Comparison of ENCODE assay signal across 8 cellular contexts in the genomic region with DNA sequence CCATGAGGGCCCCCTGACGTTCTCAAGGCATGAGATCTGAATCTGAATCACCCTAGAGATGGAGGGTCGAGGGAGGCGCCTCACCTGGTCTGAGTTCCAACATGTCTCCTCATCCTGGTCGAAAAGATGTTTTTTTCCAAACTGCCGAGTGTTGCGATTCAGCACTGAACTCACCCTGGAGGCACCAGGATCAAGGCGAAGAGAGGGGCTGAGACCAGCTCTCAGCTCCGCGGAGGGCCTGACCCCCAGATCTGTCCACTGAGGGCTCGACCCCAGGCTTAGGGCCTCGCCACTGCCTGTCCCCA. TPM values are rescaled to one million over a fixed set of nuclear protein-coding genes. Genes with fewer than 3 reads are reported as not detected.
DNase-seq lines count a peak whose midpoint lies in the region; ATAC-seq, FAIRE-seq and TF ChIP-seq lines count a peak whose summit lies in the region.

No MANE protein-coding gene starts in this region.

- peaks cover 4% of the 10 kb centered on the region for H3K9me1 ChIP-seq in K562 (ENCODE audit: control insufficient read depth, insufficient read depth, low read length)

- H4K20me1 ChIP-seq in K562 (replicated peaks; ENCODE audit: control insufficient read depth, insufficient read depth, low read length) = no peaks in the 10 kb centered on the region

- peak overlapping the region; percentile 35 to 97 (median 90) for H3K27ac Mint-ChIP-seq in CD14-positive monocyte

- H3K36me3 Mint-ChIP-seq in CD14-positive monocyte = peaks cover 19 to 41% of the 10 kb centered on the region in 2 donors

- H2AFZ ChIP-seq in K562 (ENCODE audit: low read depth, low read length) = peak overlapping the region; percentile 63

- no peaks in the 10 kb centered on the region for H3K27me3 ChIP-seq in K562 (ENCODE audit: control insufficient read depth in 2 of 2, insufficient read depth in 2 of 2, low read length in 2 of 2)

- in situ Hi-C loops in K562 (cut with MboI) = no loop called here

- peak overlapping the region; percentile 86 to 92 for H3K4me3 Mint-ChIP-seq in CD14-positive monocyte

- H3K4me3 ChIP-seq in K562 (peak overlapping the region; percentile 43), mesodermal cell (ENCODE audit: extremely low read depth, insufficient read depth, low read length, poor library complexity, severe bottlenecking) (peak overlapping the region; percentile 50)

- peak overlapping the region; percentile 90 for H3K4me2 ChIP-seq in K562 (ENCODE audit: insufficient read depth, low read length)

- no peak for DNase-seq in CD14-positive monocyte (ENCODE audit: low spot score)
- DNase-seq in K562 (ENCODE audit: extremely low read depth in 1 of 4, low spot score in 3 of 4) = peak in 1 of 4 experiments; percentile 41
- DNase-seq in NCI-H1694 treated with DMSO at 0.1 percent for 48 hours (lab: John Stamatoyannopoulos, UW) = no peak
- DNase-seq in NCI-H345 (lab: John Stamatoyannopoulos, UW) = no peak
- DNase-seq in D341Med (ENCODE audit: low spot score) = no peak

- POLR2A ChIA-PET in K562 (lab: Yijun Ruan, JAX) = interaction anchor here (0.6 to 1.8 kb wide), 9 partner anchors 8 to 110 kb away, joined by 3 to 8 read pairs (median 4); partner anchors contain the start of gene MEF2B

- peaks cover 5 to 15% (median 8%) of the 10 kb centered on the region in 3 donors for H3K27me3 Mint-ChIP-seq in CD14-positive monocyte (ENCODE audit: low read depth in 3 of 3)

- H3K4me1 Mint-ChIP-seq in CD14-positive monocyte = peaks cover 23% of the 10 kb centered on the region

- WGBS in K562 (ENCODE audit: insufficient coverage, low coverage, missing lambda C conversion rate) = 4% methylated on average over 9 of the region's 11 CpGs
- WGBS in mesodermal cell (ENCODE audit: insufficient coverage in 2 of 2), 2 experiments = 33 to 35% methylated on average over 11 of the region's 11 CpGs

- peaks cover 9 to 27% of the 10 kb centered on the region in 2 experiments; a peak in 4 of 5 replicates for H3K4me1 ChIP-seq in K562 (replicated peaks in 1 of 2; ENCODE audit: control insufficient read depth in 2 of 2, insufficient read depth in 2 of 2, low read length in 2 of 2)
- no peaks in the 10 kb centered on the region for H3K4me1 ChIP-seq in mesodermal cell (ENCODE audit: control insufficient read depth, insufficient read depth, low read length, poor library complexity, severe bottlenecking)

- H3K36me3 ChIP-seq in K562 (ENCODE audit: control insufficient read depth, insufficient read depth, low read length) (peaks cover 39% of the 10 kb centered on the region; the same call in 2 of the 3 replicates), mesodermal cell (ENCODE audit: control insufficient read depth, insufficient read depth, low read length) (peaks cover 39% of the 10 kb centered on the region)

- TF ChIP-seq POLR2A in K562 (conservative IDR thresholded peaks at IDR 0.05) = no peak

- intact Hi-C loops in CD14-positive monocyte (cut with micrococcal nuclease) (loop anchor here in 1 of 2 donors (1.0 kb wide), 1 partner anchor 10 kb away; the partner anchor contains the start of genes BORCS8 and RFXANK), K562 (cut with micrococcal nuclease) (no loop called here)

- H3K9me3 ChIP-seq in K562 (replicated peaks; ENCODE audit: control insufficient read depth, insufficient read depth, low read depth, low read length) = no peaks in the 10 kb centered on the region
- H3K9me3 ChIP-seq in mesodermal cell (ENCODE audit: control insufficient read depth, low read length) = no peaks in the 10 kb centered on the region

- H3K27ac ChIP-seq in K562 (ENCODE audit: extremely low read depth, low read depth, low read length) = peak overlapping the region; percentile 79
- peak overlapping the region; percentile 26 for H3K27ac ChIP-seq in mesodermal cell (ENCODE audit: low read depth, low read length, severe bottlenecking)

- TF ChIP-seq CTCF in CD14-positive monocyte (IDR thresholded peaks at IDR 0.05) (no peak), K562 (IDR thresholded peaks at IDR 0.05 in 2 of 3, conservative IDR thresholded peaks at IDR 0.05 in 1 of 3; ENCODE audit: insufficient read depth in 2 of 3, low read depth in 1 of 3, low read length in 3 of 3) (no peak)

- no peak for TF ChIP-seq RAD21 in K562 (CRISPR knock-in tag; conservative IDR thresholded peaks at IDR 0.05 in 1 of 2, IDR thresholded peaks at IDR 0.05 in 1 of 2)

- ATAC-seq in HG03066 (IDR thresholded peaks at IDR 0.05; ENCODE audit: low read depth, unreplicated experiment) (peak; percentile 22), K562 (peak; percentile 55), GM18517 (IDR thresholded peaks at IDR 0.05; ENCODE audit: unreplicated experiment) (no peak)

- H3K9ac ChIP-seq in K562 (ENCODE audit: insufficient read depth in 1 of 2, low read depth in 2 of 2, low read length in 2 of 2) = peak overlapping the region; percentile 84 to 91

- BruUV-seq in K562 (replicated peaks; lab: Mats Ljungman, UMichigan) = no TSS peak

- TF ChIP-seq EP300 in K562 (IDR thresholded peaks at IDR 0.05; ENCODE audit: low read length) = no peak

- H3K79me2 ChIP-seq in K562 (ENCODE audit: control insufficient read depth, insufficient read depth, low read length) = peaks cover 20% of the 10 kb centered on the region

- CTCF ChIA-PET in K562 (lab: Yijun Ruan, JAX; ENCODE audit: low intra/inter-chr PET ratio) = no interaction called here

- peaks cover 0 to 15% (median 3%) of the 10 kb centered on the region in 7 donors for H3K9me3 Mint-ChIP-seq in CD14-positive monocyte

- no peak for FAIRE-seq in K562 (lab: Jason Lieb, UNC)

RNA-seq across cellular contexts. Expression of gene NR2C2AP, which starts 0.6 kb away (rescaled TPM):
- polyA plus RNA-seq in CD14-positive monocyte = 1 to 10 TPM; 6.4 TPM
- 15.0 and 44.6 TPM in 2 replicates for total RNA-seq in K562 (2011; cell fraction: chromatin; rRNA removed; ENCODE audit: low replicate concordance)
- total RNA-seq in K562 (2011; cell fraction: nucleolus; rRNA removed) = 37.5 and 41.5 TPM in 2 replicates
- total RNA-seq in K562 (2011; cell fraction: nucleoplasm; rRNA removed) = 28.9 and 30.6 TPM in 2 replicates
- 31.3 and 33.1 TPM in 2 replicates for total RNA-seq in K562 (2014; rRNA removed)
- 23.1 and 26.3 TPM in 2 replicates for total RNA-seq in K562 (2014; rRNA removed; fragmentation: Illumina TruSeq; extraction: Trizol)
- 26.4 TPM in 2 replicates for total RNA-seq in K562 (2015; rRNA removed; fragmentation: Illumina TruSeq; extraction: Trizol)
- 32.4 and 35.6 TPM in 2 replicates for total RNA-seq in K562 (2021)
- 22.3 and 23.7 TPM in 2 replicates for polyA plus RNA-seq in K562 (2011; rRNA removed)
- 19.2 and 25.1 TPM in 2 replicates for polyA plus RNA-seq in K562 (2011; cell fraction: cytosol; rRNA removed)
- polyA plus RNA-seq in K562 (2011; cell fraction: nucleus; rRNA removed) = 56.3 and 62.7 TPM in 2 replicates
- 22.1 and 26.0 TPM in 2 replicates for polyA plus RNA-seq in K562 (2012)
- polyA plus RNA-seq in K562 (2014; fragmentation: Illumina TruSeq; extraction: Trizol) = 30.3 and 33.1 TPM in 2 replicates
- polyA plus RNA-seq in K562 (2014; fragmentation: Nextera tagmentation; extraction: Ambion mirVana) = 10 to 100 TPM; 55.3 to 77.4 TPM
- 37.5 and 39.0 TPM in 2 replicates for polyA plus RNA-seq in K562 (2014; rRNA removed)
- polyA minus RNA-seq in K562 (2011; rRNA and poly(A)+ RNA removed) = 8.9 and 10.0 TPM in 2 replicates
- polyA minus RNA-seq in K562 (2011; cell fraction: cytosol; rRNA and poly(A)+ RNA removed) = 5.2 and 8.1 TPM in 2 replicates
- polyA minus RNA-seq in K562 (2011; cell fraction: nucleus; rRNA and poly(A)+ RNA removed) = 10.4 and 19.0 TPM in 2 replicates
- 6.2 TPM for polyA plus RNA-seq in mesodermal cell (2013, experiment 1 of 2)
- polyA plus RNA-seq in mesodermal cell (2013, experiment 2 of 2) = 5.0 TPM

RNA-seq across cellular contexts. Expression of gene NCAN, which starts 9.1 kb away (rescaled TPM):
- polyA plus RNA-seq in CD14-positive monocyte (not detected), K562 (2011; rRNA removed) (not detected in 2 replicates), K562 (2014; fragmentation: Illumina TruSeq; extraction: Trizol) (not detected in 2 replicates), K562 (2014; fragmentation: Nextera tagmentation; extraction: Ambion mirVana) (not detected), K562 (2014; rRNA removed) (not detected in 2 replicates)
- 0.14 TPM in 1 of 2 replicates, not detected in the other for total RNA-seq in K562 (2011; cell fraction: chromatin; rRNA removed; ENCODE audit: low replicate concordance)
- total RNA-seq in K562 (2011; cell fraction: nucleolus; rRNA removed) = under 0.01 and 0.17 TPM in 2 replicates
- 0.15 TPM in 1 of 2 replicates, not detected in the other for total RNA-seq in K562 (2011; cell fraction: nucleoplasm; rRNA removed)
- total RNA-seq in K562 (2014; rRNA removed) (not detected in 2 replicates), K562 (2014; rRNA removed; fragmentation: Illumina TruSeq; extraction: Trizol) (not detected in 2 replicates), K562 (2015; rRNA removed; fragmentation: Illumina TruSeq; extraction: Trizol) (not detected in 2 replicates), K562 (2021) (0.04 and 0.07 TPM in 2 replicates)
- polyA plus RNA-seq in K562 (2011; cell fraction: cytosol; rRNA removed) = 0.04 TPM in 1 of 2 replicates, not detected in the other
- 0.03 TPM in 1 of 2 replicates, not detected in the other for polyA plus RNA-seq in K562 (2011; cell fraction: nucleus; rRNA removed)
- polyA plus RNA-seq in K562 (2012) = 0.04 and 0.05 TPM in 2 replicates
- not detected in 2 replicates for polyA minus RNA-seq in K562 (2011; rRNA and poly(A)+ RNA removed)
- polyA minus RNA-seq in K562 (2011; cell fraction: cytosol; rRNA and poly(A)+ RNA removed) = not detected in 2 replicates
- polyA minus RNA-seq in K562 (2011; cell fraction: nucleus; rRNA and poly(A)+ RNA removed) = 0.11 TPM in 1 of 2 replicates, not detected in the other
- 1.3 TPM for polyA plus RNA-seq in mesodermal cell (2013, experiment 1 of 2)
- polyA plus RNA-seq in mesodermal cell (2013, experiment 2 of 2) = 0.81 TPM

RNA-seq across cellular contexts. Expression of gene RFXANK, which starts 10.6 kb away (rescaled TPM):
- 10 to 100 TPM; 62.2 to 66.6 TPM for polyA plus RNA-seq in CD14-positive monocyte
- 68.6 and 223 TPM in 2 replicates for total RNA-seq in K562 (2011; cell fraction: chromatin; rRNA removed; ENCODE audit: low replicate concordance)
- total RNA-seq in K562 (2011; cell fraction: nucleolus; rRNA removed) = 202 and 233 TPM in 2 replicates
- 103 and 126 TPM in 2 replicates for total RNA-seq in K562 (2011; cell fraction: nucleoplasm; rRNA removed)
- total RNA-seq in K562 (2014; rRNA removed) = 152 and 203 TPM in 2 replicates
- 79.8 and 106 TPM in 2 replicates for total RNA-seq in K562 (2014; rRNA removed; fragmentation: Illumina TruSeq; extraction: Trizol)
- total RNA-seq in K562 (2015; rRNA removed; fragmentation: Illumina TruSeq; extraction: Trizol) = 158 and 164 TPM in 2 replicates
- total RNA-seq in K562 (2021) = 176 and 185 TPM in 2 replicates
- 68.6 and 70.4 TPM in 2 replicates for polyA plus RNA-seq in K562 (2011; rRNA removed)
- 91.9 and 206 TPM in 2 replicates for polyA plus RNA-seq in K562 (2011; cell fraction: cytosol; rRNA removed)
- 256 and 295 TPM in 2 replicates for polyA plus RNA-seq in K562 (2011; cell fraction: nucleus; rRNA removed)
- polyA plus RNA-seq in K562 (2012) = 186 and 218 TPM in 2 replicates
- polyA plus RNA-seq in K562 (2014; fragmentation: Illumina TruSeq; extraction: Trizol) = 181 and 187 TPM in 2 replicates
- 100 to 1,000 TPM in 1 of 2 experiments, 10 to 100 TPM in 1; 81.4 to 150 TPM for polyA plus RNA-seq in K562 (2014; fragmentation: Nextera tagmentation; extraction: Ambion mirVana)
- polyA plus RNA-seq in K562 (2014; rRNA removed) = 138 and 143 TPM in 2 replicates
- polyA minus RNA-seq in K562 (2011; rRNA and poly(A)+ RNA removed) = 23.8 and 46.5 TPM in 2 replicates
- 50.6 and 74.2 TPM in 2 replicates for polyA minus RNA-seq in K562 (2011; cell fraction: cytosol; rRNA and poly(A)+ RNA removed)
- 71.6 and 78.2 TPM in 2 replicates for polyA minus RNA-seq in K562 (2011; cell fraction: nucleus; rRNA and poly(A)+ RNA removed)
- polyA plus RNA-seq in mesodermal cell (2013, experiment 1 of 2) = 69.3 TPM
- polyA plus RNA-seq in mesodermal cell (2013, experiment 2 of 2) = 63.1 TPM

RNA-seq across cellular contexts. Expression of gene BORCS8, which starts 10.7 kb away (rescaled TPM):
- polyA plus RNA-seq in CD14-positive monocyte (10 to 100 TPM; 31.6 to 36.5 TPM), K562 (2011; rRNA removed) (11.2 and 12.7 TPM in 2 replicates), K562 (2014; fragmentation: Illumina TruSeq; extraction: Trizol) (24.4 and 31.3 TPM in 2 replicates), K562 (2014; fragmentation: Nextera tagmentation; extraction: Ambion mirVana) (1 to 10 TPM; 4.6 to 9.4 TPM), K562 (2014; rRNA removed) (28.7 and 29.9 TPM in 2 replicates)
- total RNA-seq in K562 (2011; cell fraction: chromatin; rRNA removed; ENCODE audit: low replicate concordance) = 26.1 and 65.6 TPM in 2 replicates
- total RNA-seq in K562 (2011; cell fraction: nucleolus; rRNA removed) = 31.4 and 35.8 TPM in 2 replicates
- total RNA-seq in K562 (2011; cell fraction: nucleoplasm; rRNA removed) = 36.1 and 51.5 TPM in 2 replicates
- total RNA-seq in K562 (2014; rRNA removed) (33.3 and 33.6 TPM in 2 replicates), K562 (2014; rRNA removed; fragmentation: Illumina TruSeq; extraction: Trizol) (7.9 and 11.3 TPM in 2 replicates), K562 (2015; rRNA removed; fragmentation: Illumina TruSeq; extraction: Trizol) (16.3 and 17.3 TPM in 2 replicates), K562 (2021) (30.4 and 30.5 TPM in 2 replicates)
- polyA plus RNA-seq in K562 (2011; cell fraction: cytosol; rRNA removed) = 12.3 and 35.6 TPM in 2 replicates
- polyA plus RNA-seq in K562 (2011; cell fraction: nucleus; rRNA removed) = 20.9 and 34.2 TPM in 2 replicates
- 17.6 and 20.6 TPM in 2 replicates for polyA plus RNA-seq in K562 (2012)
- 3.8 and 6.9 TPM in 2 replicates for polyA minus RNA-seq in K562 (2011; rRNA and poly(A)+ RNA removed)
- polyA minus RNA-seq in K562 (2011; cell fraction: cytosol; rRNA and poly(A)+ RNA removed) = 6.7 and 7.9 TPM in 2 replicates
- polyA minus RNA-seq in K562 (2011; cell fraction: nucleus; rRNA and poly(A)+ RNA removed) = 5.7 and 7.3 TPM in 2 replicates
- 15.7 TPM for polyA plus RNA-seq in mesodermal cell (2013, experiment 1 of 2)
- polyA plus RNA-seq in mesodermal cell (2013, experiment 2 of 2) = 16.6 TPM

RNA-seq across cellular contexts. Expression of gene MEF2B, which starts 32.6 kb away (rescaled TPM):
- polyA plus RNA-seq in CD14-positive monocyte (under 1 TPM; 0.15 to 0.30 TPM), K562 (2011; rRNA removed) (0.15 and 0.26 TPM in 2 replicates), K562 (2014; fragmentation: Illumina TruSeq; extraction: Trizol) (0.65 and 1.0 TPM in 2 replicates), K562 (2014; fragmentation: Nextera tagmentation; extraction: Ambion mirVana) (not detected), K562 (2014; rRNA removed) (0.46 and 1.1 TPM in 2 replicates)
- 1.4 TPM in 1 of 2 replicates, not detected in the other for total RNA-seq in K562 (2011; cell fraction: chromatin; rRNA removed; ENCODE audit: low replicate concordance)
- total RNA-seq in K562 (2011; cell fraction: nucleolus; rRNA removed) = 1.2 and 1.7 TPM in 2 replicates
- 1.4 and 1.8 TPM in 2 replicates for total RNA-seq in K562 (2011; cell fraction: nucleoplasm; rRNA removed)
- total RNA-seq in K562 (2014; rRNA removed) (0.16 and 0.77 TPM in 2 replicates), K562 (2014; rRNA removed; fragmentation: Illumina TruSeq; extraction: Trizol) (not detected in 2 replicates), K562 (2015; rRNA removed; fragmentation: Illumina TruSeq; extraction: Trizol) (0.14 and 0.23 TPM in 2 replicates), K562 (2021) (0.72 and 1.9 TPM in 2 replicates)
- polyA plus RNA-seq in K562 (2011; cell fraction: cytosol; rRNA removed) = 0.12 and 0.25 TPM in 2 replicates
- 1.1 and 1.8 TPM in 2 replicates for polyA plus RNA-seq in K562 (2011; cell fraction: nucleus; rRNA removed)
- 0.14 and 7.0 TPM in 2 replicates for polyA plus RNA-seq in K562 (2012)
- not detected in 2 replicates for polyA minus RNA-seq in K562 (2011; rRNA and poly(A)+ RNA removed)
- not detected in 2 replicates for polyA minus RNA-seq in K562 (2011; cell fraction: cytosol; rRNA and poly(A)+ RNA removed)
- polyA minus RNA-seq in K562 (2011; cell fraction: nucleus; rRNA and poly(A)+ RNA removed) = 0.27 and 0.89 TPM in 2 replicates
- polyA plus RNA-seq in mesodermal cell (2013, experiment 1 of 2) = 0.85 TPM
- 0.51 TPM for polyA plus RNA-seq in mesodermal cell (2013, experiment 2 of 2)
